Comparison of ENCODE assay signal across 22 cellular contexts in the genomic region with DNA sequence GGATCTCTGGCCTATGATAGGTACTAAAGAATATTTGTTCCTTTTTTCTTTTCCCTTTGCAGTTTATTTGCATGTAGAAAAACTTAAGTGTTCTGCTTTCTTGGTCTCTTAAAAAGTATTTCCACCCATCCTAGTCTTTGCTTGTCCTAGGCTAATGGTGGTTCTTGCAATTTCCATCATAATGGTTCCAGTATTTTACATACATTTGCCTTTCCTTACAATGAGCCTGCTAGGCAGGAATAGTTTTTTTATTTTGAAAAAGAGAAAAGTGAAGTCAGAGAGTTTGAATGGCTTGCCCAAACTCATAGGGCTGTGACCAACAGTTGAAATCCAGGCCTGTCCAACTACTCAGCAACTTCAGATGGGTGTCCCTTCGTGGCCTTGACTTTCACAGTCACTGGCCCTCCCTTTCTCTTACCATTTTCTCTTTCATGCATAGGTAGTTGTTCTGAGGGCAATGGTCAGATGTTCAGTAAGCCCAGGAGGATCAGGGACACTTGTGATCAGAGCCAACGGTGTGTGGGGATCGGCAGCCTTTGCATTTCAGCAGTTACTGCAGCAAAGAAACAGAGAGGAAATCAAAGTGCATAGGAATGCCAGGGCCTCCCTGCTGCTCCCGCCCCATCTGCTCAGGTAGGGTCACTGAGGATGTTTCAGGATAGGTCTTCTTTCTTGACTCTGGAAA.
A peak's percentile ranks its signal among the peaks of the same experiment; 100 is the strongest.
DNase-seq lines count a peak whose midpoint lies in the region; ATAC-seq, FAIRE-seq and TF ChIP-seq lines count a peak whose summit lies in the region.
"Had no signal": no experiment of that assay in that cellular context is flagged by ENCODE, and none has a peak within 500 bp of the region (broad histone marks: within the 10 kb centered on the region; RNA-seq: fewer than 3 reads in every experiment).

No MANE protein-coding gene starts in this region.

- H3K4me1 Mint-ChIP-seq in GM23338 = peaks cover 30% of the 10 kb centered on the region
- H3K4me1 Mint-ChIP-seq in stimulated activated memory B cell treated with anti-CD40 and anti-IgM and Interleukin-4, amounts not matched to agents 10 μg/mL and 1 μg/mL and 100 μg/mL, for 72 hours = peaks cover 13% of the 10 kb centered on the region
- H3K4me1 Mint-ChIP-seq: CD4-positive, alpha-beta memory T cell had no signal

- peaks cover 5% of the 10 kb centered on the region; the same call in 1 of the 3 replicates for H3K9me3 Mint-ChIP-seq in GM23338
- H3K9me3 Mint-ChIP-seq in stimulated activated memory B cell treated with anti-CD40 and anti-IgM and Interleukin-4, amounts not matched to agents 10 μg/mL and 1 μg/mL and 100 μg/mL, for 72 hours = no peaks in the 10 kb centered on the region

- H3K4me3 ChIP-seq in GM23338 (no peak overlapping the region; the same call in 1 of the 2 replicates), NT2/D1 (ENCODE audit: insufficient read length, low read depth) (no peak overlapping the region), iPS-15b (ENCODE audit: low read depth, low read length) (no peak overlapping the region), WERI-Rb-1 (ENCODE audit: low read depth, low read length) (no peak overlapping the region)
- H3K4me3 ChIP-seq: K562, SJSA1 had no signal

- TF ChIP-seq CTCF in GM23338 (conservative IDR thresholded peaks at IDR 0.05; ENCODE audit: low read depth in 2 of 2) (no peak), WERI-Rb-1 (IDR thresholded peaks at IDR 0.05; ENCODE audit: low read depth, low read length) (no peak)

- no peak overlapping the region for H2AFZ ChIP-seq in GM23338

- H3K36me3 ChIP-seq in GM23338 (ENCODE audit: insufficient read depth) (no peaks in the 10 kb centered on the region), NT2/D1 (ENCODE audit: insufficient read depth, insufficient read length, low read length) (no peaks in the 10 kb centered on the region), iPS-15b (ENCODE audit: control insufficient read depth, insufficient read depth, low read length) (no peaks in the 10 kb centered on the region), WERI-Rb-1 (no peaks in the 10 kb centered on the region)
- H3K36me3 ChIP-seq: SJSA1 had no signal

- peaks cover 28% of the 10 kb centered on the region; the same call in 1 of the 2 replicates for H3K9me2 ChIP-seq in GM23338 (ENCODE audit: insufficient read depth)

- no peak for FAIRE-seq in GM19239 (lab: Jason Lieb, UNC)
- FAIRE-seq: G401.6, HTR-8/SVneo, K562 had no signal

- H3K27ac Mint-ChIP-seq in GM23338 = peak overlapping the region; percentile 97
- H3K27ac Mint-ChIP-seq in stimulated activated memory B cell treated with anti-CD40 and anti-IgM and Interleukin-4, amounts not matched to agents 10 μg/mL and 1 μg/mL and 100 μg/mL, for 72 hours = no peak overlapping the region
- H3K27ac Mint-ChIP-seq: CD4-positive, alpha-beta memory T cell had no signal

- peaks cover 17% of the 10 kb centered on the region for H3F3A ChIP-seq in GM23338 (replicated peaks; ENCODE audit: low read depth)

- H3K27ac ChIP-seq in GM23338 (ENCODE audit: low read depth) (peak overlapping the region; percentile 92), WERI-Rb-1 (no peak overlapping the region)
- H3K27ac ChIP-seq: SJSA1 had no signal

- H3K36me3 Mint-ChIP-seq in GM23338 (ENCODE audit: low read depth) = no peaks in the 10 kb centered on the region
- H3K36me3 Mint-ChIP-seq in stimulated activated memory B cell treated with anti-CD40 and anti-IgM and Interleukin-4, amounts not matched to agents 10 μg/mL and 1 μg/mL and 100 μg/mL, for 72 hours = no peaks in the 10 kb centered on the region
- H3K36me3 Mint-ChIP-seq: CD4-positive, alpha-beta memory T cell had no signal

- no peaks in the 10 kb centered on the region for H3K27me3 ChIP-seq in GM23338 (ENCODE audit: insufficient read depth)
- no peaks in the 10 kb centered on the region for H3K27me3 ChIP-seq in NT2/D1 (ENCODE audit: insufficient read depth, insufficient read length)
- H3K27me3 ChIP-seq in iPS-15b (ENCODE audit: control insufficient read depth, insufficient read depth, low read length) = no peaks in the 10 kb centered on the region
- peaks cover 71% of the 10 kb centered on the region for H3K27me3 ChIP-seq in WERI-Rb-1 (ENCODE audit: insufficient read depth, low read depth, severe bottlenecking)
- H3K27me3 ChIP-seq: SJSA1 had no signal

- no peaks in the 10 kb centered on the region for H3K79me2 ChIP-seq in GM23338 (replicated peaks; ENCODE audit: insufficient read depth)

- H3K9ac ChIP-seq in NT2/D1 (ENCODE audit: insufficient read length, low read depth) (peak overlapping the region; percentile 1), iPS-15b (ENCODE audit: low read depth, low read length) (peak overlapping the region; percentile 26)

- ATAC-seq in GM23338 = peak; percentile 86
- peak; percentile 46 for ATAC-seq in stimulated activated memory B cell treated with anti-CD40 and anti-IgM and Interleukin-4, amounts not matched to agents 10 μg/mL and 1 μg/mL and 100 μg/mL, for 72 hours
- ATAC-seq: K562 had no signal

- peak overlapping the region; percentile 44 for H3K4me3 Mint-ChIP-seq in GM23338
- H3K4me3 Mint-ChIP-seq in stimulated activated memory B cell treated with anti-CD40 and anti-IgM and Interleukin-4, amounts not matched to agents 10 μg/mL and 1 μg/mL and 100 μg/mL, for 72 hours = no peak overlapping the region
- H3K4me3 Mint-ChIP-seq: CD4-positive, alpha-beta memory T cell had no signal

- H3K4me1 ChIP-seq in GM23338 (ENCODE audit: insufficient read depth) (peaks cover 16% of the 10 kb centered on the region), NT2/D1 (ENCODE audit: insufficient read depth, insufficient read length) (peaks cover 6% of the 10 kb centered on the region), iPS-15b (ENCODE audit: control insufficient read depth, insufficient read depth, low read length) (peaks cover 18% of the 10 kb centered on the region)
- H3K4me1 ChIP-seq: SJSA1 had no signal

- peak overlapping the region; percentile 30; the same call in 1 of the 2 replicates for H3K4me2 ChIP-seq in GM23338

- peaks cover 9% of the 10 kb centered on the region for H3K27me3 Mint-ChIP-seq in GM23338 (ENCODE audit: insufficient read depth, low read depth, poor library complexity)
- no peaks in the 10 kb centered on the region for H3K27me3 Mint-ChIP-seq in stimulated activated memory B cell treated with anti-CD40 and anti-IgM and Interleukin-4, amounts not matched to agents 10 μg/mL and 1 μg/mL and 100 μg/mL, for 72 hours
- H3K27me3 Mint-ChIP-seq: CD4-positive, alpha-beta memory T cell had no signal

- peak; percentile 62 for DNase-seq in GM23338 (ENCODE audit: low spot score)
- DNase-seq in NT2/D1 (ENCODE audit: low read depth, low spot score) = peak; percentile 52
- no peak for DNase-seq in GM19239 (ENCODE audit: insufficient read length, low spot score)
- no peak for DNase-seq in NCI-H1694 (lab: John Stamatoyannopoulos, UW)
- DNase-seq in WERI-Rb-1 = no peak
- DNase-seq in DMS 273 (lab: John Stamatoyannopoulos, UW; ENCODE audit: unreplicated experiment) = no peak
- DNase-seq: ACHN; AML-193; Calu3; CD4-positive, alpha-beta memory T cell; DMS79; NCI-H1436; NCI-H2029 treated with DMSO at 0.1 percent for 48 hours; NCI-H2171 treated with DMSO at 0.1 percent for 48 hours; NCI-H446 treated with DMSO at 0.1 percent for 48 hours; NCI-H774 had no signal

- H3K9me3 ChIP-seq in NT2/D1 (ENCODE audit: insufficient read depth, low read length) (no peaks in the 10 kb centered on the region), iPS-15b (ENCODE audit: control insufficient read depth, insufficient read depth, low read length) (no peaks in the 10 kb centered on the region), WERI-Rb-1 (ENCODE audit: severe bottlenecking) (peaks cover 12% of the 10 kb centered on the region)
- H3K9me3 ChIP-seq: SJSA1 had no signal

- H4K20me1 ChIP-seq in GM23338 (replicated peaks; ENCODE audit: insufficient read depth) = no peaks in the 10 kb centered on the region

Comparison
In these comparisons a context has a peak if more than half of its experiments do, and no peak if none do; other contexts are left out.
1. DNase-seq: peak in GM23338 (single experiment) and NT2/D1 (single experiment); none in GM19239 (single experiment), NCI-H1694 (single experiment), WERI-Rb-1 (single experiment) and DMS 273 (single experiment).